10 cellular contexts compared by ENCODE assay signal in the genomic region with DNA sequence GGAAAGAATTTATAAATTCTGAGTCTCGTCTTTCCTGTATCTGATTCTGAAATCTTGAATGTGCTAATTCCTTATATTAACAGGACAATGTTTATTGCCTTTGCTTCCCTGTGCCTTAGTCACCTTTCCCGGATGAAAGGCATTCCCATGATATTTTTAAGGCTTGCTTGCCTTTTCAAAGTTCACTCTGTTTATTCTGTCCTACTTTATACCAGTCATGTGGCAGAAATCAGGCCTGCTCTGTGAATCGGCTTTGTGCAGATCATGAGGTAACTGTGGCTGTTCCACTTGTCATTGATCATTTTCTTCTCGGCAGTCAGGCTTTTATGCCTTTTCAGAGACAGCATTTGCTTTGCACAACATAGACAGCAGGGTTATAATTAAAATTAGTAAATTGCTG. TPM values are rescaled to one million over a fixed set of nuclear protein-coding genes. Genes with fewer than 3 reads are reported as not detected.
A peak's percentile ranks its signal among the peaks of the same experiment; 100 is the strongest.
DNase-seq lines count a peak whose midpoint lies in the region; ATAC-seq, FAIRE-seq and TF ChIP-seq lines count a peak whose summit lies in the region.
"Had no signal": no experiment of that assay in that cellular context is flagged by ENCODE, and none has a peak within 500 bp of the region (broad histone marks: within the 10 kb centered on the region; RNA-seq: fewer than 3 reads in every experiment).

No MANE protein-coding gene starts in this region.

- DNase-seq in caudate nucleus (lab: John Stamatoyannopoulos, UW): peak in 17 of 61 donors; percentile 5 to 61 (median 25)
- no peak for DNase-seq in sigmoid colon
- no peak for DNase-seq in NCI-H1694 (lab: John Stamatoyannopoulos, UW)
- no peak for DNase-seq in activated CD8-positive, alpha-beta T cell treated with anti-CD3 and anti-CD28 coated beads for 36 hours
- DNase-seq: left lung had no signal

- no peak for ATAC-seq in HG03571 (IDR thresholded peaks at IDR 0.05; ENCODE audit: unreplicated experiment)
- no peak for ATAC-seq in activated CD8-positive, alpha-beta T cell treated with anti-CD3 and anti-CD28 coated beads for 36 hours
- no peak for ATAC-seq in HG02840 (IDR thresholded peaks at IDR 0.05; ENCODE audit: low FRiP score, unreplicated experiment)
- ATAC-seq: left lung had no signal

- H3K4me3 Mint-ChIP-seq in activated CD8-positive, alpha-beta T cell treated with anti-CD3 and anti-CD28 coated beads for 36 hours: no peak overlapping the region

- peak in 1 of 4 donors; percentile 15 for TF ChIP-seq EP300 in sigmoid colon (IDR thresholded peaks at IDR 0.05)

- TF ChIP-seq CTCF in HEK293 (tag by site-specific recombination; IDR thresholded peaks at IDR 0.05) (no peak), sigmoid colon (IDR thresholded peaks at IDR 0.05) (no peak)
- no peak for TF ChIP-seq CTCF in activated CD8-positive, alpha-beta T cell treated with anti-CD3 and anti-CD28 coated beads for 36 hours (IDR thresholded peaks at IDR 0.05)

- H3K9me3 Mint-ChIP-seq in activated CD8-positive, alpha-beta T cell treated with anti-CD3 and anti-CD28 coated beads for 36 hours: no peaks in the 10 kb centered on the region

- H3K36me3 ChIP-seq in HEK293 (ENCODE audit: control insufficient read depth in 2 of 2, insufficient read depth in 1 of 2, low read length in 2 of 2) (peaks cover 6 to 32% of the 10 kb centered on the region in 2 experiments), sigmoid colon (peaks cover 0 to 28% (median 0%) of the 10 kb centered on the region in 4 donors)

- peaks cover 6% of the 10 kb centered on the region for H3K4me1 Mint-ChIP-seq in activated CD8-positive, alpha-beta T cell treated with anti-CD3 and anti-CD28 coated beads for 36 hours (ENCODE audit: low read depth)

- no peaks in the 10 kb centered on the region for H3K27me3 ChIP-seq in sigmoid colon
- H3K27me3 ChIP-seq: left lung had no signal

- CTCF ChIA-PET in HEK293 (lab: Yijun Ruan, JAX): no interaction called here
- CTCF ChIA-PET in activated CD8-positive, alpha-beta T cell treated with anti-CD3 and anti-CD28 coated beads for 36 hours (lab: Charles Lee): no interaction called here

- no peaks in the 10 kb centered on the region for H3K27me3 Mint-ChIP-seq in activated CD8-positive, alpha-beta T cell treated with anti-CD3 and anti-CD28 coated beads for 36 hours

- FAIRE-seq in islet of Langerhans (lab: Jason Lieb, UNC): peak; percentile 56

- H3K4me3 ChIP-seq in HEK293 (ENCODE audit: low read depth, low read length): no peak overlapping the region
- no peak overlapping the region for H3K4me3 ChIP-seq in sigmoid colon
- H3K4me3 ChIP-seq: left lung had no signal

- peaks cover 27% of the 10 kb centered on the region for H3K36me3 Mint-ChIP-seq in activated CD8-positive, alpha-beta T cell treated with anti-CD3 and anti-CD28 coated beads for 36 hours (ENCODE audit: low read depth)

- 22 to 63% methylated on average over 4 of the region's 4 CpGs for WGBS in sigmoid colon, 2 donors

- no peak overlapping the region for H3K27ac ChIP-seq in HEK293 (ENCODE audit: extremely low read depth, low read depth, low read length)
- peak overlapping the region; percentile 84 for H3K27ac ChIP-seq in caudate nucleus (ENCODE audit: low read depth, low read length)
- peak overlapping the region; percentile 3 to 65 (median 58) for H3K27ac ChIP-seq in sigmoid colon
- H3K27ac ChIP-seq: C4-2B, left lung had no signal

- no peaks in the 10 kb centered on the region for H3K9me3 ChIP-seq in HEK293 (ENCODE audit: control insufficient read depth, insufficient read depth, low read depth, low read length)
- H3K9me3 ChIP-seq in sigmoid colon: no peaks in the 10 kb centered on the region
- H3K9me3 ChIP-seq: left lung had no signal

- intact Hi-C loops in sigmoid colon (cut with DNase I): no loop called here
- intact Hi-C loops in activated CD8-positive, alpha-beta T cell treated with anti-CD3 and anti-CD28 coated beads for 36 hours (cut with micrococcal nuclease): no loop called here

- H3K4me1 ChIP-seq in HEK293 (ENCODE audit: control insufficient read depth, insufficient read depth, low read length) (peaks cover 11% of the 10 kb centered on the region), sigmoid colon (peaks cover 0 to 47% (median 35%) of the 10 kb centered on the region in 4 donors)

- POLR2A ChIA-PET in HEK293 (lab: Yijun Ruan, JAX): no interaction called here
- POLR2A ChIA-PET in activated CD8-positive, alpha-beta T cell treated with anti-CD3 and anti-CD28 coated beads for 36 hours (lab: Charles Lee): no interaction called here

- TF ChIP-seq POLR2A in sigmoid colon (IDR thresholded peaks at IDR 0.05): no peak

- H3K27ac Mint-ChIP-seq in activated CD8-positive, alpha-beta T cell treated with anti-CD3 and anti-CD28 coated beads for 36 hours: no peak overlapping the region

TF ChIP-seq in HEK293, 187 proteins besides CTCF, POLR2A, EP300 and RAD21:
- TF ChIP-seq ZNF239 (tag by site-specific recombination; IDR thresholded peaks at IDR 0.05): no peak
- no peak for TF ChIP-seq GLI4 (tag by site-specific recombination; IDR thresholded peaks at IDR 0.05)
- no peak for TF ChIP-seq KLF8 (tag by site-specific recombination; IDR thresholded peaks at IDR 0.05)
- no peak for TF ChIP-seq SP2 (tag by site-specific recombination; IDR thresholded peaks at IDR 0.05)
- peak; percentile 51 for TF ChIP-seq ZBTB17 (tag by site-specific recombination; IDR thresholded peaks at IDR 0.05)
- 0 out of 2 replicates have a peak, but pooled peaks have one; percentile 29 for TF ChIP-seq FEZF1 (tag by site-specific recombination; IDR thresholded peaks at IDR 0.05)
- no peak for TF ChIP-seq ZNF274 (IDR thresholded peaks at IDR 0.05; ENCODE audit: low read length)
- no peak for TF ChIP-seq ZNF274 (tag by site-specific recombination; IDR thresholded peaks at IDR 0.05; ENCODE audit: borderline replicate concordance)
- no peak for TF ChIP-seq TCF7L2 (IDR thresholded peaks at IDR 0.05; ENCODE audit: borderline replicate concordance, low read depth, low read length)
- TF ChIP-seq ZNF391 (tag by site-specific recombination; IDR thresholded peaks at IDR 0.05; ENCODE audit: borderline replicate concordance, low read depth): no peak
- TF ChIP-seq ZNF24 (tag by site-specific recombination; IDR thresholded peaks at IDR 0.05): no peak
- TF ChIP-seq, protein P1, sequence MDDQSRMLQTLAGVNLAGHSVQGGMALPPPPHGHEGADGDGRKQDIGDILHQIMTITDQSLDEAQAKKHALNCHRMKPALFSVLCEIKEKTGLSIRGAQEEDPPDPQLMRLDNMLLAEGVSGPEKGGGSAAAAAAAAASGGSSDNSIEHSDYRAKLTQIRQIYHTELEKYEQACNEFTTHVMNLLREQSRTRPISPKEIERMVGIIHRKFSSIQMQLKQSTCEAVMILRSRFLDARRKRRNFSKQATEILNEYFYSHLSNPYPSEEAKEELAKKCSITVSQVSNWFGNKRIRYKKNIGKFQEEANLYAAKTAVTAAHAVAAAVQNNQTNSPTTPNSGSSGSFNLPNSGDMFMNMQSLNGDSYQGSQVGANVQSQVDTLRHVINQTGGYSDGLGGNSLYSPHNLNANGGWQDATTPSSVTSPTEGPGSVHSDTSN (CRISPR knock-in tag; IDR thresholded peaks at IDR 0.05): no peak
TF ChIP-seq in HEK293: peak in this region for 2.

RNA-seq across cellular contexts. Expression of a gene that starts 28.8 kb away (rescaled TPM):
- under 1 TPM in 1 of 4 donors, not detected in 3; 0.14 TPM for total RNA-seq in sigmoid colon
- polyA plus RNA-seq in sigmoid colon: under 1 TPM in 1 of 3 donors, not detected in 2; 0.28 TPM
- under 1 TPM; 0.16 to 0.54 TPM for total RNA-seq in activated CD8-positive, alpha-beta T cell treated with anti-CD3 and anti-CD28 coated beads for 36 hours

RNA-seq across cellular contexts. Expression of a gene that starts 32.0 kb away (rescaled TPM):
- total RNA-seq in sigmoid colon: 10 to 100 TPM; 42.3 to 60.3 (median 51.8) TPM
- polyA plus RNA-seq in sigmoid colon: 10 to 100 TPM; 14.4 to 25.2 (median 16.0) TPM
- total RNA-seq in activated CD8-positive, alpha-beta T cell treated with anti-CD3 and anti-CD28 coated beads for 36 hours: 10 to 100 TPM; 50.3 to 51.6 TPM
